8 cellular contexts compared by ENCODE assay signal in genomic region chr1:155002479-155003226, GRCh38. TPM values are rescaled to one million over a fixed set of nuclear protein-coding genes. Genes with fewer than 3 reads are reported as not detected.
A peak's percentile ranks its signal among the peaks of the same experiment; 100 is the strongest.
DNase-seq lines count a peak whose midpoint lies in the region; ATAC-seq, FAIRE-seq and TF ChIP-seq lines count a peak whose summit lies in the region.

Gene ZBTB7B, plus strand, starts transcription at chr1:155002802. Its CDS starts 11,859 bp downstream, at chr1:155014661.

- peak within 1 kb of the TSS; percentile 94 for H4K8ac ChIP-seq in mesenchymal stem cell (ENCODE audit: low read length)

- H3K18ac ChIP-seq in mesenchymal stem cell (ENCODE audit: low read depth in 1 of 2, low read length in 2 of 2), result peak within 1 kb of the TSS; percentile 98

- H3K36me3 Mint-ChIP-seq in effector memory CD8-positive, alpha-beta T cell (ENCODE audit: insufficient read depth), result peaks cover 21% of the 10 kb centered on the region

- peak within 1 kb of the TSS; percentile 98 for H2BK120ac ChIP-seq in mesenchymal stem cell (ENCODE audit: low read depth, low read length)

- DNase-seq in H7 (peak; percentile 81), SK-MEL-5 (ENCODE audit: low read depth, low spot score) (no peak), mesenchymal stem cell (peak; percentile 66), tibial artery (peak in 1 of 2 donors; percentile 49), GM12891 (ENCODE audit: insufficient read length, low spot score) (no peak), foreskin melanocyte (no peak)
- no peak for DNase-seq in effector memory CD8-positive, alpha-beta T cell

- in situ Hi-C loops in SK-MEL-5 (cut with HindIII; ENCODE audit: low pct_unique_long_range_greater_than_20kb, low sequenced_read_pairs), result no loop called here

- peak within 1 kb of the TSS; percentile 46 to 94 for H2BK12ac ChIP-seq in mesenchymal stem cell (ENCODE audit: low read length in 2 of 2)

- H3K9me3 Mint-ChIP-seq in effector memory CD8-positive, alpha-beta T cell, result no peaks in the 10 kb centered on the region

- H3K27me3 ChIP-seq in H7 (ENCODE audit: control insufficient read depth, insufficient read depth, low read length) (peaks cover 2% of the 10 kb centered on the region; the same call in 1 of the 2 replicates), mesenchymal stem cell (ENCODE audit: control insufficient read depth in 1 of 2, insufficient read depth in 1 of 2, low read length in 2 of 2) (no peaks in the 10 kb centered on the region), tibial artery (no peaks in the 10 kb centered on the region)

- peak within 1 kb of the TSS; percentile 96 to 97 for H3K4me3 Mint-ChIP-seq in effector memory CD8-positive, alpha-beta T cell

- H3K9me3 ChIP-seq in mesenchymal stem cell (ENCODE audit: control insufficient read depth, low read length), result no peaks in the 10 kb centered on the region
- H3K9me3 ChIP-seq in tibial artery, result no peaks in the 10 kb centered on the region

- H3K9ac ChIP-seq in mesenchymal stem cell (ENCODE audit: low read length), result peak within 1 kb of the TSS; percentile 96

- peak within 1 kb of the TSS; percentile 93 for H2BK15ac ChIP-seq in mesenchymal stem cell (ENCODE audit: low read depth, poor library complexity, severe bottlenecking)

- H3K27ac ChIP-seq in C4-2B (peak within 1 kb of the TSS; percentile 99), mesenchymal stem cell (ENCODE audit: low read length, poor library complexity, severe bottlenecking) (peak within 1 kb of the TSS; percentile 93), tibial artery (peak within 1 kb of the TSS; percentile 95 to 96)

- peak within 1 kb of the TSS; percentile 97 for H4K91ac ChIP-seq in mesenchymal stem cell (ENCODE audit: low read length)

- under 1% methylated on average over 19 of the region's 34 CpGs for WGBS in mesenchymal stem cell

- H3K27me3 Mint-ChIP-seq in effector memory CD8-positive, alpha-beta T cell, result no peaks in the 10 kb centered on the region

- peak within 1 kb of the TSS; percentile 88 to 93 for H3K27ac Mint-ChIP-seq in effector memory CD8-positive, alpha-beta T cell

- peak within 1 kb of the TSS; percentile 93 for H3K4me2 ChIP-seq in mesenchymal stem cell (ENCODE audit: low read length, poor library complexity, severe bottlenecking)

- peaks cover 16% of the 10 kb centered on the region for H3K79me1 ChIP-seq in mesenchymal stem cell (replicated peaks; ENCODE audit: low read length, poor library complexity, severe bottlenecking)

- peak within 1 kb of the TSS in 1 of 2 experiments; percentile 97 for H3K14ac ChIP-seq in mesenchymal stem cell (ENCODE audit: low read length in 2 of 2)

- H2AK5ac ChIP-seq in mesenchymal stem cell (ENCODE audit: low read length, severe bottlenecking), result peak within 1 kb of the TSS; percentile 55

- H3K4ac ChIP-seq in mesenchymal stem cell (ENCODE audit: low read depth in 1 of 2, low read length in 2 of 2), result peak within 1 kb of the TSS; percentile 89

- ATAC-seq in effector memory CD8-positive, alpha-beta T cell (replicated peaks), result peak; percentile 6

- peak within 1 kb of the TSS; percentile 97 for H3K4me3 ChIP-seq in H7 (ENCODE audit: insufficient read depth, low read depth, low read length)
- peak within 1 kb of the TSS; percentile 83 to 100 for H3K4me3 ChIP-seq in mesenchymal stem cell (ENCODE audit: insufficient read depth in 1 of 2, low read depth in 1 of 2, low read length in 2 of 2)
- peak within 1 kb of the TSS; percentile 87 to 96 for H3K4me3 ChIP-seq in tibial artery

- H2BK5ac ChIP-seq in mesenchymal stem cell (ENCODE audit: low read depth, low read length, poor library complexity, severe bottlenecking), result peak within 1 kb of the TSS; percentile 92

- no peak for TF ChIP-seq POLR2A in GM12891 (IDR thresholded peaks at IDR 0.05; ENCODE audit: low read depth, low read length)

- H3K4me1 ChIP-seq in mesenchymal stem cell (ENCODE audit: control insufficient read depth, insufficient read depth, low read depth, low read length), result peaks cover 39% of the 10 kb centered on the region
- peaks cover 0 to 57% (median 55%) of the 10 kb centered on the region in 4 donors for H3K4me1 ChIP-seq in tibial artery

- intact Hi-C loops in tibial artery (cut with DNase I; ENCODE audit: low total_unique reads), result no loop called here

- no peaks in the 10 kb centered on the region for H3K36me3 ChIP-seq in H7 (replicated peaks; ENCODE audit: control insufficient read depth, insufficient read depth, low read length)
- peaks cover 3 to 21% of the 10 kb centered on the region in 2 experiments for H3K36me3 ChIP-seq in mesenchymal stem cell (ENCODE audit: control insufficient read depth in 1 of 2, insufficient read depth in 2 of 2, low read depth in 1 of 2, low read length in 2 of 2)
- H3K36me3 ChIP-seq in tibial artery, result no peaks in the 10 kb centered on the region

- H2AFZ ChIP-seq in mesenchymal stem cell (ENCODE audit: low read depth, low read length), result no peak within 1 kb of the TSS

- peak within 1 kb of the TSS in 1 of 2 experiments; percentile 86 for H3K23ac ChIP-seq in mesenchymal stem cell (ENCODE audit: low read length in 2 of 2)

- H3K4me1 Mint-ChIP-seq in effector memory CD8-positive, alpha-beta T cell (ENCODE audit: low read depth in 2 of 2), result peaks cover 36 to 52% of the 10 kb centered on the region in 2 donors

- TF ChIP-seq CTCF in C4-2B (conservative IDR thresholded peaks at IDR 0.05) (no peak), tibial artery (IDR thresholded peaks at IDR 0.05) (no peak)

- no peak for FAIRE-seq in GM12891 (lab: Jason Lieb, UNC)

TF ChIP-seq in GM12891, 5 proteins besides CTCF, POLR2A, EP300 and RAD21:
- no peak for TF ChIP-seq TAF1 (IDR thresholded peaks at IDR 0.05; ENCODE audit: low read depth, low read length)
- no peak for TF ChIP-seq POLR2AphosphoS5 (IDR thresholded peaks at IDR 0.05; ENCODE audit: low read depth, low read length)
- no peak for TF ChIP-seq POU2F2 (IDR thresholded peaks at IDR 0.05; ENCODE audit: low read depth, low read length)
- no peak for TF ChIP-seq SPI1 (IDR thresholded peaks at IDR 0.05; ENCODE audit: low read depth, low read length)
- no peak for TF ChIP-seq PAX5 (IDR thresholded peaks at IDR 0.05; ENCODE audit: insufficient read depth, low read length, severe bottlenecking)

RNA-seq across cellular contexts. Expression of gene ZBTB7B, which starts in this region (rescaled TPM):
- 39.2 and 40.6 TPM in 2 replicates for total RNA-seq in H7 (2014; rRNA removed; shearing (Covaris generic))
- total RNA-seq in SK-MEL-5 (2014; rRNA removed; shearing (Covaris generic)), result 25.1 and 29.1 TPM in 2 replicates
- polyA plus RNA-seq in SK-MEL-5 (2015; cell fraction: cytosol; rRNA removed), result 39.9 and 40.7 TPM in 2 replicates
- polyA plus RNA-seq in SK-MEL-5 (2015; cell fraction: nucleus; rRNA removed), result 61.0 and 69.9 TPM in 2 replicates
- polyA plus RNA-seq in mesenchymal stem cell (2013, experiment 1 of 2), result 18.3 TPM
- 18.3 TPM for polyA plus RNA-seq in mesenchymal stem cell (2013, experiment 2 of 2)
- polyA plus RNA-seq in GM12891 (2012; ENCODE audit: low read depth, missing spikeins), result 22.6 TPM

Comparison
In these comparisons a context has a peak if more than half of its experiments do, and no peak if none do; other contexts are left out.
1. DNase-seq: peak in H7 (single experiment) and mesenchymal stem cell (single experiment); none in SK-MEL-5 (single experiment), effector memory CD8-positive, alpha-beta T cell (0 of 3), GM12891 (single experiment) and foreskin melanocyte (single experiment).
2. Peak in every context shown above with its lines, with median percentiles within 50 percentile points of each other: H3K27ac ChIP-seq and H3K4me3 ChIP-seq.